Comparison of ENCODE assay signal across 22 cellular contexts in genomic region chr2:71502941-71503738, GRCh38. TPM values are rescaled to one million over a fixed set of nuclear protein-coding genes. Genes with fewer than 3 reads are reported as not detected.
DNase-seq lines count a peak whose midpoint lies in the region; ATAC-seq, FAIRE-seq and TF ChIP-seq lines count a peak whose summit lies in the region.
"Had no signal": no experiment of that assay in that cellular context is flagged by ENCODE, and none has a peak within 500 bp of the region (broad histone marks: within the 10 kb centered on the region; RNA-seq: fewer than 3 reads in every experiment).

No MANE protein-coding gene starts in this region.

- H2AFZ ChIP-seq in HCT116 (ENCODE audit: low read depth, low read length, poor library complexity, severe bottlenecking) (no peak overlapping the region), endothelial cell of umbilical vein (ENCODE audit: low read depth, low read length) (peak overlapping the region; percentile 20)

- no peaks in the 10 kb centered on the region for H3K36me3 Mint-ChIP-seq in activated T-helper 1 cell treated with anti-CD3 and anti-CD28 coated beads, Interleukin-12 subunit alpha, Interleukin-12 subunit beta, Interleukin-2, Interleukin-4 antibody, amounts not matched to agents 30 ng/mL and 10 ng/mL and 1 ng/mL, durations not matched to agents 14 hours and 24 hours and 36 hours (ENCODE audit: low read depth)
- H3K36me3 Mint-ChIP-seq: activated naive CD4-positive, alpha-beta T cell treated with anti-CD3 and anti-CD28 coated beads, Interleukin-2, amount 10 ng/mL, durations not matched to agents 7 days and 5 days; mesothelial cell of epicardium; natural killer cell treated with Interleukin-12 subunit alpha and Interleukin-12 subunit beta and Interleukin-15 and Interleukin-18, amount 100 ng/mL, for 72 hours had no signal

- no peak overlapping the region for H3K27ac ChIP-seq in HCT116 (ENCODE audit: low read depth, low read length)
- peak overlapping the region; percentile 85 for H3K27ac ChIP-seq in endothelial cell of umbilical vein (ENCODE audit: insufficient read depth, low read depth, low read length)
- H3K27ac ChIP-seq in left lung = peak overlapping the region; percentile 39 to 66
- peak overlapping the region; percentile 70 for H3K27ac ChIP-seq in psoas muscle
- H3K27ac ChIP-seq: BLaER1 treated with 17β-estradiol and CSF1 and Interleukin-3, amounts not matched to agents 10 nM and 100 nM; suprapubic skin had no signal

- H3K4me1 Mint-ChIP-seq in activated T-helper 1 cell treated with anti-CD3 and anti-CD28 coated beads, Interleukin-12 subunit alpha, Interleukin-12 subunit beta, Interleukin-2, Interleukin-4 antibody, amounts not matched to agents 30 ng/mL and 10 ng/mL and 1 ng/mL, durations not matched to agents 14 hours and 24 hours and 36 hours (ENCODE audit: low read depth) = no peaks in the 10 kb centered on the region
- H3K4me1 Mint-ChIP-seq: activated naive CD4-positive, alpha-beta T cell treated with anti-CD3 and anti-CD28 coated beads, Interleukin-2, amount 10 ng/mL, durations not matched to agents 7 days and 5 days had no signal

- no peaks in the 10 kb centered on the region for H3K27me3 ChIP-seq in HCT116 (ENCODE audit: insufficient read depth, low read length)
- H3K27me3 ChIP-seq in endothelial cell of umbilical vein (ENCODE audit: control insufficient read depth in 2 of 2, insufficient read depth in 2 of 2, low read length in 2 of 2) = no peaks in the 10 kb centered on the region
- no peaks in the 10 kb centered on the region for H3K27me3 ChIP-seq in left lung
- no peaks in the 10 kb centered on the region for H3K27me3 ChIP-seq in psoas muscle (ENCODE audit: insufficient read depth in 3 of 3, low read length in 2 of 3)
- H3K27me3 ChIP-seq: ascending aorta; BLaER1 treated with 17β-estradiol and CSF1 and Interleukin-3, amounts not matched to agents 10 nM and 100 nM; suprapubic skin had no signal

- FAIRE-seq in endothelial cell of umbilical vein (lab: Jason Lieb, UNC) = no peak
- FAIRE-seq: colon had no signal

- H3K36me3 ChIP-seq in HCT116 (ENCODE audit: control insufficient read depth in 1 of 2, insufficient read depth in 2 of 2, low read length in 2 of 2) (no peaks in the 10 kb centered on the region), endothelial cell of umbilical vein (ENCODE audit: control insufficient read depth in 2 of 2, extremely low read depth in 1 of 2, insufficient read depth in 2 of 2, low read length in 2 of 2) (no peaks in the 10 kb centered on the region), left lung (peaks cover 0 to 42% of the 10 kb centered on the region in 2 donors), psoas muscle (ENCODE audit: insufficient read depth in 1 of 2, low read depth in 1 of 2) (peaks cover 0 to 15% of the 10 kb centered on the region in 2 donors)
- H3K36me3 ChIP-seq: ascending aorta, suprapubic skin had no signal

- no peak for TF ChIP-seq RAD21 in HCT116 (IDR thresholded peaks at IDR 0.05; ENCODE audit: low read depth)

- H3K9me3 Mint-ChIP-seq in activated T-helper 1 cell treated with anti-CD3 and anti-CD28 coated beads, Interleukin-12 subunit alpha, Interleukin-12 subunit beta, Interleukin-2, Interleukin-4 antibody, amounts not matched to agents 30 ng/mL and 10 ng/mL and 1 ng/mL, durations not matched to agents 14 hours and 24 hours and 36 hours = no peaks in the 10 kb centered on the region
- H3K9me3 Mint-ChIP-seq: activated naive CD4-positive, alpha-beta T cell treated with anti-CD3 and anti-CD28 coated beads, Interleukin-2, amount 10 ng/mL, durations not matched to agents 7 days and 5 days; activated T-cell treated with anti-CD3 and anti-CD28 coated beads, Interleukin-2, amount 50 U/mL, for 24 hours; mesothelial cell of epicardium; natural killer cell treated with Interleukin-12 subunit alpha and Interleukin-12 subunit beta and Interleukin-15 and Interleukin-18, amount 100 ng/mL, for 72 hours had no signal

- H4K20me1 ChIP-seq in HCT116 (ENCODE audit: insufficient read depth) (no peaks in the 10 kb centered on the region), endothelial cell of umbilical vein (replicated peaks; ENCODE audit: control insufficient read depth, extremely low read depth, insufficient read depth, low read length) (no peaks in the 10 kb centered on the region)

- no peaks in the 10 kb centered on the region for H3K9me1 ChIP-seq in endothelial cell of umbilical vein (replicated peaks; ENCODE audit: control insufficient read depth, extremely low read depth, insufficient read depth, low read length)

- dilution Hi-C loops in endothelial cell of umbilical vein (cut with MboI; ENCODE audit: extremely low pct_ligation_motif_present, low sequenced_read_pairs) = no loop called here

- H3K9me2 ChIP-seq in HCT116 (ENCODE audit: insufficient read depth) = no peaks in the 10 kb centered on the region

- POLR2A ChIA-PET in HCT116 (lab: Charles Lee) = no interaction called here
- POLR2A ChIA-PET in endothelial cell of umbilical vein (lab: Charles Lee) = no interaction called here

- H3K79me2 ChIP-seq in HCT116 (ENCODE audit: insufficient read depth, low read length) (no peaks in the 10 kb centered on the region), endothelial cell of umbilical vein (ENCODE audit: control insufficient read depth, insufficient read depth, low read length) (no peaks in the 10 kb centered on the region)

- peaks cover 4% of the 10 kb centered on the region for H3K27me3 Mint-ChIP-seq in activated T-helper 1 cell treated with anti-CD3 and anti-CD28 coated beads, Interleukin-12 subunit alpha, Interleukin-12 subunit beta, Interleukin-2, Interleukin-4 antibody, amounts not matched to agents 30 ng/mL and 10 ng/mL and 1 ng/mL, durations not matched to agents 14 hours and 24 hours and 36 hours (ENCODE audit: insufficient read depth)
- H3K27me3 Mint-ChIP-seq: activated T-cell treated with anti-CD3 and anti-CD28 coated beads, Interleukin-2, amount 50 U/mL, for 24 hours; natural killer cell treated with Interleukin-12 subunit alpha and Interleukin-12 subunit beta and Interleukin-15 and Interleukin-18, amount 100 ng/mL, for 72 hours had no signal

- CTCF ChIA-PET in HCT116 (lab: Charles Lee) (no interaction called here), endothelial cell of umbilical vein (lab: Charles Lee) (interaction anchor here (1.5 to 15.3 kb wide), 3 partner anchors 8 to 203 kb away, joined by 3 to 670 read pairs (median 7); partner anchors contain the start of gene DYSF)

- RAD21 ChIA-PET in HCT116 (lab: Charles Lee; ENCODE audit: low non-redundant PET in 1 of 2, low total read pairs in 2 of 2, uncharacterized antibody in 2 of 2, unreplicated experiment in 2 of 2) = no interaction called here

- H3K9ac ChIP-seq in HCT116 (ENCODE audit: low read length) (no peak overlapping the region), endothelial cell of umbilical vein (replicated peaks; ENCODE audit: extremely low read depth, insufficient read depth, low read length) (peak overlapping the region; percentile 12)
- H3K9ac ChIP-seq: BLaER1 treated with 17β-estradiol and CSF1 and Interleukin-3, amounts not matched to agents 10 nM and 100 nM had no signal

- TF ChIP-seq POLR2A in HCT116 (IDR thresholded peaks at IDR 0.05; ENCODE audit: borderline replicate concordance, extremely low read depth, insufficient read depth, insufficient read length) (no peak), endothelial cell of umbilical vein (IDR thresholded peaks at IDR 0.05; ENCODE audit: low read depth, low read length) (no peak)

- DNase-seq in HCT116 (ENCODE audit: low read depth, low spot score) (no peak), endothelial cell of umbilical vein (ENCODE audit: low read depth, low spot score) (no peak), left lung (no peak), psoas muscle (no peak), C1 segment of cervical spinal cord (lab: John Stamatoyannopoulos, UW) (no peak)
- no peak for DNase-seq in activated T-helper 1 cell treated with anti-CD3 and anti-CD28 coated beads, Interleukin-12 subunit alpha, Interleukin-12 subunit beta, Interleukin-2, Interleukin-4 antibody, amounts not matched to agents 30 ng/mL and 10 ng/mL and 1 ng/mL, durations not matched to agents 14 hours and 24 hours and 36 hours (ENCODE audit: low spot score)
- DNase-seq: activated CD4-positive, CD25-positive, alpha-beta regulatory T cell; activated CD8-positive, alpha-beta T cell treated with anti-CD3 and anti-CD28 coated beads, Interleukin-2, amount 10 ng/mL, durations not matched to agents 7 days and 5 days; activated naive CD4-positive, alpha-beta T cell treated with anti-CD3 and anti-CD28 coated beads, Interleukin-2, amount 10 ng/mL, durations not matched to agents 7 days and 5 days; activated T-cell treated with anti-CD3 and anti-CD28 coated beads, Interleukin-2, amount 50 U/mL, for 24 hours; foreskin fibroblast; NCI-H1417; NCI-H526; T-helper 9 cell had no signal

- no TSS peak for BruUV-seq in HCT116 (replicated peaks; lab: Mats Ljungman, UMichigan)
- no TSS peak for BruUV-seq in endothelial cell of umbilical vein (replicated peaks; lab: Mats Ljungman, UMichigan)

- 60 to 80% (median 72%) methylated on average over 5 to 6 of the region's 6 CpGs for WGBS in psoas muscle, 3 donors

- no peak overlapping the region for H3K4me3 Mint-ChIP-seq in activated T-helper 1 cell treated with anti-CD3 and anti-CD28 coated beads, Interleukin-12 subunit alpha, Interleukin-12 subunit beta, Interleukin-2, Interleukin-4 antibody, amounts not matched to agents 30 ng/mL and 10 ng/mL and 1 ng/mL, durations not matched to agents 14 hours and 24 hours and 36 hours
- H3K4me3 Mint-ChIP-seq: activated CD8-positive, alpha-beta T cell treated with anti-CD3 and anti-CD28 coated beads, Interleukin-2, amount 10 ng/mL, durations not matched to agents 7 days and 5 days; activated naive CD4-positive, alpha-beta T cell treated with anti-CD3 and anti-CD28 coated beads, Interleukin-2, amount 10 ng/mL, durations not matched to agents 7 days and 5 days; activated T-cell treated with anti-CD3 and anti-CD28 coated beads, Interleukin-2, amount 50 U/mL, for 24 hours; mesothelial cell of epicardium; natural killer cell treated with Interleukin-12 subunit alpha and Interleukin-12 subunit beta and Interleukin-15 and Interleukin-18, amount 100 ng/mL, for 72 hours had no signal

- H3K4me2 ChIP-seq in HCT116 (ENCODE audit: low read length) (peak overlapping the region; percentile 32), endothelial cell of umbilical vein (ENCODE audit: insufficient read depth, low read length) (no peak overlapping the region)
- H3K4me2 ChIP-seq: BLaER1 treated with 17β-estradiol and CSF1 and Interleukin-3, amounts not matched to agents 10 nM and 100 nM had no signal

- H3K27ac Mint-ChIP-seq in activated T-helper 1 cell treated with anti-CD3 and anti-CD28 coated beads, Interleukin-12 subunit alpha, Interleukin-12 subunit beta, Interleukin-2, Interleukin-4 antibody, amounts not matched to agents 30 ng/mL and 10 ng/mL and 1 ng/mL, durations not matched to agents 14 hours and 24 hours and 36 hours = no peak overlapping the region
- H3K27ac Mint-ChIP-seq: activated CD8-positive, alpha-beta T cell treated with anti-CD3 and anti-CD28 coated beads, Interleukin-2, amount 10 ng/mL, durations not matched to agents 7 days and 5 days; activated naive CD4-positive, alpha-beta T cell treated with anti-CD3 and anti-CD28 coated beads, Interleukin-2, amount 10 ng/mL, durations not matched to agents 7 days and 5 days; activated T-cell treated with anti-CD3 and anti-CD28 coated beads, Interleukin-2, amount 50 U/mL, for 24 hours; mesothelial cell of epicardium; natural killer cell treated with Interleukin-12 subunit alpha and Interleukin-12 subunit beta and Interleukin-15 and Interleukin-18, amount 100 ng/mL, for 72 hours had no signal

- H3K4me3 ChIP-seq in HCT116 (replicated peaks in 1 of 2; ENCODE audit: low read depth in 1 of 2, low read length in 2 of 2) (no peak overlapping the region), endothelial cell of umbilical vein (replicated peaks in 1 of 3; ENCODE audit: insufficient read depth in 1 of 3, low read depth in 1 of 3, low read length in 3 of 3) (no peak overlapping the region), left lung (no peak overlapping the region), psoas muscle (no peak overlapping the region)
- H3K4me3 ChIP-seq: ascending aorta; BLaER1 treated with 17β-estradiol and CSF1 and Interleukin-3, amounts not matched to agents 10 nM and 100 nM; suprapubic skin had no signal

- ATAC-seq in HCT116 (no peak), left lung (no peak), psoas muscle (peak in 1 of 4 donors; percentile 18), HG02852 (IDR thresholded peaks at IDR 0.05; ENCODE audit: unreplicated experiment) (no peak), HG02884 (IDR thresholded peaks at IDR 0.05; ENCODE audit: unreplicated experiment) (no peak)
- ATAC-seq: activated CD8-positive, alpha-beta T cell treated with anti-CD3 and anti-CD28 coated beads, Interleukin-2, amount 10 ng/mL, durations not matched to agents 7 days and 5 days; natural killer cell treated with Interleukin-12 subunit alpha and Interleukin-12 subunit beta and Interleukin-15 and Interleukin-18, amount 100 ng/mL, for 72 hours had no signal

- intact Hi-C loops in HCT116 (cut with micrococcal nuclease) = no loop called here
- intact Hi-C loops in endothelial cell of umbilical vein (cut with micrococcal nuclease) = loop anchor here (5.0 kb wide), 1 partner anchor 171 kb away; the partner anchor contains the start of gene ZNF638
- intact Hi-C loops in left lung (cut with DNase I) = no loop called here
- intact Hi-C loops in psoas muscle (cut with DNase I) = no loop called here
- intact Hi-C loops in activated T-helper 1 cell treated with anti-CD3 and anti-CD28 coated beads, Interleukin-12 subunit alpha, Interleukin-12 subunit beta, Interleukin-2, Interleukin-4 antibody, amounts not matched to agents 30 ng/mL and 10 ng/mL and 1 ng/mL, durations not matched to agents 14 hours and 24 hours and 36 hours (cut with micrococcal nuclease) = no loop called here

- H3K4me1 ChIP-seq in HCT116 (ENCODE audit: control insufficient read depth in 1 of 2, insufficient read depth in 2 of 2, low read length in 2 of 2) = peaks cover 6 to 28% of the 10 kb centered on the region in 2 experiments
- peaks cover 61% of the 10 kb centered on the region for H3K4me1 ChIP-seq in endothelial cell of umbilical vein (ENCODE audit: control insufficient read depth, extremely low read depth, insufficient read depth, low read length)
- H3K4me1 ChIP-seq in left lung = peaks cover 0 to 39% of the 10 kb centered on the region in 2 donors
- peaks cover 60% of the 10 kb centered on the region for H3K4me1 ChIP-seq in psoas muscle

- TF ChIP-seq CTCF in HCT116 (IDR thresholded peaks at IDR 0.05 in 2 of 3, conservative IDR thresholded peaks at IDR 0.05 in 1 of 3; ENCODE audit: borderline replicate concordance in 1 of 3, insufficient read depth in 1 of 3, low read depth in 2 of 3, low read length in 2 of 3) = no peak
- no peak for TF ChIP-seq CTCF in endothelial cell of umbilical vein (IDR thresholded peaks at IDR 0.05; ENCODE audit: extremely low read depth in 1 of 2, insufficient read depth in 1 of 2, low read depth in 1 of 2, low read length in 2 of 2)
- TF ChIP-seq CTCF in left lung (IDR thresholded peaks at IDR 0.05) = no peak
- TF ChIP-seq CTCF in psoas muscle (IDR thresholded peaks at IDR 0.05) = no peak

- H3K9me3 ChIP-seq in HCT116 (ENCODE audit: control insufficient read depth in 1 of 2, insufficient read depth in 1 of 2, low read depth in 1 of 2, low read length in 2 of 2) (no peaks in the 10 kb centered on the region), endothelial cell of umbilical vein (replicated peaks; ENCODE audit: control insufficient read depth, insufficient read depth, low read length) (no peaks in the 10 kb centered on the region), left lung (no peaks in the 10 kb centered on the region), psoas muscle (no peaks in the 10 kb centered on the region)
- H3K9me3 ChIP-seq: ascending aorta; BLaER1 treated with 17β-estradiol and CSF1 and Interleukin-3, amounts not matched to agents 10 nM and 100 nM; suprapubic skin had no signal

RNA-seq across cellular contexts. Expression of gene DYSF, which starts 49.8 kb away (rescaled TPM):
- total RNA-seq in HCT116 (2021; ENCODE audit: unreplicated experiment) = 0.89 TPM
- polyA plus RNA-seq in HCT116 (2012) = 1.4 and 2.4 TPM in 2 replicates
- total RNA-seq in endothelial cell of umbilical vein = 134 and 152 TPM in 2 replicates
- polyA plus RNA-seq in endothelial cell of umbilical vein = 50.9 and 53.5 TPM in 2 replicates
- polyA plus RNA-seq in endothelial cell of umbilical vein (2011; cell fraction: cytosol; rRNA removed) = 49.0 and 50.6 TPM in 2 replicates
- 84.1 and 102 TPM in 2 replicates for polyA plus RNA-seq in endothelial cell of umbilical vein (2011; cell fraction: nucleus; rRNA removed)
- polyA plus RNA-seq in endothelial cell of umbilical vein (2012) = 29.9 and 46.0 TPM in 2 replicates
- polyA minus RNA-seq in endothelial cell of umbilical vein = 111 and 117 TPM in 2 replicates
- polyA minus RNA-seq in endothelial cell of umbilical vein (2011; cell fraction: cytosol; rRNA and poly(A)+ RNA removed) = 0.72 TPM
- polyA minus RNA-seq in endothelial cell of umbilical vein (2011; cell fraction: nucleus; rRNA and poly(A)+ RNA removed) = 62.9 and 88.7 TPM in 2 replicates
- total RNA-seq in left lung = 10 to 100 TPM; 24.5 to 71.4 TPM
- total RNA-seq in psoas muscle = 100 to 1,000 TPM; 109 to 208 (median 118) TPM
- polyA plus RNA-seq in psoas muscle = 10 to 100 TPM; 38.3 to 67.1 (median 55.8) TPM
- not detected in 2 replicates for total RNA-seq in activated T-helper 1 cell treated with anti-CD3 and anti-CD28 coated beads, Interleukin-12 subunit alpha, Interleukin-12 subunit beta, Interleukin-2, Interleukin-4 antibody, amounts not matched to agents 30 ng/mL and 10 ng/mL and 1 ng/mL, durations not matched to agents 14 hours and 24 hours and 36 hours

Comparison
In these comparisons a context has a peak if more than half of its experiments do, and no peak if none do; other contexts are left out.
1. RNA of gene DYSF, which starts 49.8 kb away (total RNA-seq): 134 to 152 TPM in endothelial cell of umbilical vein, 109 to 208 TPM in psoas muscle and 24.5 to 71.4 TPM in left lung; 0.89 TPM in HCT116 (single experiment) and not detected in activated T-helper 1 cell treated with anti-CD3 and anti-CD28 coated beads, Interleukin-12 subunit alpha, Interleukin-12 subunit beta, Interleukin-2, Interleukin-4 antibody, amounts not matched to agents 30 ng/mL and 10 ng/mL and 1 ng/mL, durations not matched to agents 14 hours and 24 hours and 36 hours; every median in the first group is over 10 times any median in the second.